Comparison of ENCODE assay signal across 9 cellular contexts in genomic region chr11:789951-790350, GRCh38. TPM values are rescaled to one million over a fixed set of nuclear protein-coding genes. Genes with fewer than 3 reads are reported as not detected.
A peak's percentile ranks its signal among the peaks of the same experiment; 100 is the strongest.
DNase-seq lines count a peak whose midpoint lies in the region; ATAC-seq, FAIRE-seq and TF ChIP-seq lines count a peak whose summit lies in the region.
"Had no signal": no experiment of that assay in that cellular context is flagged by ENCODE, and none has a peak within 500 bp of the region (broad histone marks: within the 10 kb centered on the region; RNA-seq: fewer than 3 reads in every experiment).

CEND1 (minus strand) TSS chr11:790090; CDS start chr11:788576, 1,514 bp downstream.

- H3K27me3 Mint-ChIP-seq in CD8-positive, alpha-beta T cell (ENCODE audit: low read depth) = no peaks in the 10 kb centered on the region
- no peaks in the 10 kb centered on the region for H3K27me3 Mint-ChIP-seq in activated naive CD8-positive, alpha-beta T cell treated with anti-CD3 and anti-CD28 coated beads, Interleukin-2, amount 10 ng/mL, durations not matched to agents 7 days and 5 days

- TF ChIP-seq EP300 in HepG2 (IDR thresholded peaks at IDR 0.05; ENCODE audit: low read depth in 2 of 2, low read length in 2 of 2) (no peak), HepG2 (CRISPR knock-in tag; IDR thresholded peaks at IDR 0.05; ENCODE audit: borderline replicate concordance) (no peak)

- 40% methylated on average over 19 of the region's 45 CpGs for WGBS in HepG2 (ENCODE audit: low lambda C conversion rate)

- in situ Hi-C loops in HepG2 (cut with HindIII; ENCODE audit: extremely low pct_ligation_motif_present, low pct_unique_long_range_greater_than_20kb) = no loop called here

- H3F3A ChIP-seq in PC-9 (ENCODE audit: insufficient read depth, low read depth) = peaks cover 5% of the 10 kb centered on the region; the same call in 1 of the 2 replicates

- H3K36me3 Mint-ChIP-seq in CD8-positive, alpha-beta T cell = peaks cover 18% of the 10 kb centered on the region
- H3K36me3 Mint-ChIP-seq in activated naive CD8-positive, alpha-beta T cell treated with anti-CD3 and anti-CD28 coated beads, Interleukin-2, amount 10 ng/mL, durations not matched to agents 7 days and 5 days = peaks cover 3% of the 10 kb centered on the region

- H3K4me2 ChIP-seq in HepG2 (ENCODE audit: low read depth, low read length) (peak within 1 kb of the TSS; percentile 51), PC-9 (no peak within 1 kb of the TSS)

- H4K20me1 ChIP-seq in HepG2 (ENCODE audit: insufficient read depth, low read length) (no peaks in the 10 kb centered on the region), PC-9 (ENCODE audit: insufficient read depth) (no peaks in the 10 kb centered on the region)

- H3K79me2 ChIP-seq in HepG2 (ENCODE audit: insufficient read depth, low read length) (no peaks in the 10 kb centered on the region), PC-9 (ENCODE audit: low read depth) (no peaks in the 10 kb centered on the region)

- no peak within 1 kb of the TSS for H3K27ac Mint-ChIP-seq in CD8-positive, alpha-beta T cell
- no peak within 1 kb of the TSS for H3K27ac Mint-ChIP-seq in activated naive CD8-positive, alpha-beta T cell treated with anti-CD3 and anti-CD28 coated beads, Interleukin-2, amount 10 ng/mL, durations not matched to agents 7 days and 5 days

- no peaks in the 10 kb centered on the region for H3K9me3 ChIP-seq in CD8-positive, alpha-beta T cell (ENCODE audit: low read length)
- H3K9me3 ChIP-seq in HepG2 (ENCODE audit: low read length) (no peaks in the 10 kb centered on the region), PC-9 (ENCODE audit: insufficient read depth, low read depth) (no peaks in the 10 kb centered on the region)

- no peak for TF ChIP-seq POLR2A in HepG2 (IDR thresholded peaks at IDR 0.05; ENCODE audit: insufficient read depth in 1 of 2, low read depth in 2 of 2, low read length in 2 of 2)

- DNase-seq in CD8-positive, alpha-beta T cell = peak in 2 of 7 experiments; percentile 35 to 39
- DNase-seq in NCI-H1092 (lab: John Stamatoyannopoulos, UW) = peak; percentile 30
- DNase-seq in activated naive CD8-positive, alpha-beta T cell treated with anti-CD3 and anti-CD28 coated beads, Interleukin-2, amount 10 ng/mL, durations not matched to agents 7 days and 5 days = no peak
- no peak for DNase-seq in HepG2 (ENCODE audit: low spot score)
- DNase-seq in mesenteric fat pad (ENCODE audit: low spot score) = no peak
- no peak for DNase-seq in PC-9

- ATAC-seq in CD8-positive, alpha-beta T cell = peak; percentile 33
- peak; percentile 16 for ATAC-seq in activated naive CD8-positive, alpha-beta T cell treated with anti-CD3 and anti-CD28 coated beads, Interleukin-2, amount 10 ng/mL, durations not matched to agents 7 days and 5 days (ENCODE audit: low read depth)
- ATAC-seq in HepG2 = no peak
- no peak for ATAC-seq in HG03095 (IDR thresholded peaks at IDR 0.05; ENCODE audit: unreplicated experiment)
- ATAC-seq in HG02571 (IDR thresholded peaks at IDR 0.05; ENCODE audit: unreplicated experiment) = no peak

- no peak for FAIRE-seq in HepG2 (lab: Jason Lieb, UNC)

- H3K4me3 ChIP-seq in CD8-positive, alpha-beta T cell (ENCODE audit: low read depth, low read length) = no peak within 1 kb of the TSS
- H3K4me3 ChIP-seq in HepG2 (replicated peaks in 1 of 3; ENCODE audit: insufficient read depth in 1 of 3, low read depth in 2 of 3, low read length in 3 of 3) (peak within 1 kb of the TSS in 1 of 3 experiments; percentile 43; a peak in 1 of 6 replicates), PC-9 (no peak within 1 kb of the TSS)

- no peaks in the 10 kb centered on the region for H3K9me2 ChIP-seq in PC-9 (ENCODE audit: insufficient read depth)

- no peaks in the 10 kb centered on the region for H3K9me3 Mint-ChIP-seq in CD8-positive, alpha-beta T cell
- no peaks in the 10 kb centered on the region for H3K9me3 Mint-ChIP-seq in activated naive CD8-positive, alpha-beta T cell treated with anti-CD3 and anti-CD28 coated beads, Interleukin-2, amount 10 ng/mL, durations not matched to agents 7 days and 5 days

- no peaks in the 10 kb centered on the region for H3K27me3 ChIP-seq in CD8-positive, alpha-beta T cell (ENCODE audit: insufficient read depth, low read length)
- H3K27me3 ChIP-seq in HepG2 (ENCODE audit: control insufficient read depth in 1 of 2, insufficient read depth in 2 of 2, low read length in 2 of 2) (peaks cover 0 to 2% of the 10 kb centered on the region in 2 experiments; a peak in 1 of 5 replicates), PC-9 (ENCODE audit: insufficient read depth, low read depth) (no peaks in the 10 kb centered on the region)

- TF ChIP-seq CTCF in CD8-positive, alpha-beta T cell (IDR thresholded peaks at IDR 0.05) = no peak
- TF ChIP-seq CTCF in HepG2 (CRISPR knock-in tag; IDR thresholded peaks at IDR 0.05) (no peak), PC-9 (conservative IDR thresholded peaks at IDR 0.05) (no peak)

- peaks cover 7% of the 10 kb centered on the region for H3K4me1 Mint-ChIP-seq in CD8-positive, alpha-beta T cell (ENCODE audit: low read depth)
- H3K4me1 Mint-ChIP-seq in activated naive CD8-positive, alpha-beta T cell treated with anti-CD3 and anti-CD28 coated beads, Interleukin-2, amount 10 ng/mL, durations not matched to agents 7 days and 5 days = peaks cover 5% of the 10 kb centered on the region

- H3K9ac ChIP-seq in HepG2 (ENCODE audit: insufficient read depth, low read depth, low read length) = peak within 1 kb of the TSS; percentile 4; the same call in 1 of the 2 replicates

- no peak for TF ChIP-seq RAD21 in HepG2 (CRISPR knock-in tag; IDR thresholded peaks at IDR 0.05)

- H3K27ac ChIP-seq in CD8-positive, alpha-beta T cell (ENCODE audit: low read depth, low read length) = no peak within 1 kb of the TSS
- H3K27ac ChIP-seq in HepG2 (ENCODE audit: extremely low read length, insufficient read depth, low read length) (no peak within 1 kb of the TSS), PC-9 (no peak within 1 kb of the TSS)
- H3K27ac ChIP-seq: epithelial cell of prostate had no signal

- peaks cover 5% of the 10 kb centered on the region for H3K36me3 ChIP-seq in CD8-positive, alpha-beta T cell (ENCODE audit: insufficient read depth, low read length)
- no peaks in the 10 kb centered on the region; a peak in 1 of 5 replicates for H3K36me3 ChIP-seq in HepG2 (replicated peaks in 1 of 2; ENCODE audit: control insufficient read depth in 1 of 2, insufficient read depth in 2 of 2, low read length in 2 of 2)
- no peaks in the 10 kb centered on the region for H3K36me3 ChIP-seq in PC-9 (ENCODE audit: low read depth)

- no TSS peak for BruUV-seq in HepG2 (replicated peaks; lab: Mats Ljungman, UMichigan)
- no TSS peak for BruUV-seq in PC-9 (replicated peaks; lab: Mats Ljungman, UMichigan)

- intact Hi-C loops in CD8-positive, alpha-beta T cell (cut with DNase I, micrococcal nuclease) = no loop called here
- intact Hi-C loops in HepG2 (cut with micrococcal nuclease; ENCODE audit: unreplicated experiment) (no loop called here), PC-9 (cut with micrococcal nuclease; ENCODE audit: unreplicated experiment) (no loop called here)

- POLR2A ChIA-PET in CD8-positive, alpha-beta T cell (lab: Charles Lee) = no interaction called here
- POLR2A ChIA-PET in activated naive CD8-positive, alpha-beta T cell treated with anti-CD3 and anti-CD28 coated beads, Interleukin-2, amount 10 ng/mL, durations not matched to agents 7 days and 5 days (lab: Charles Lee) = interaction anchor here (0.6 to 3.5 kb wide), 3 partner anchors 12 to 17 kb away, joined by 3 to 20 read pairs (median 3); partner anchors contain the start of gene GATD1
- POLR2A ChIA-PET in HepG2 (lab: Yijun Ruan, JAX) = interaction anchor here (0.5 to 1.3 kb wide), 3 partner anchors 12 to 19 kb away, joined by 3 to 4 read pairs (median 3); partner anchors contain the start of gene RPLP2
- POLR2A ChIA-PET in PC-9 (lab: Charles Lee; ENCODE audit: unreplicated experiment) = interaction anchor here (0.5 to 0.6 kb wide), 2 partner anchors 8 to 13 kb away, joined by 5 to 16 read pairs; partner anchors contain the start of gene GATD1

- H2AFZ ChIP-seq in HepG2 (ENCODE audit: low read length) (no peak within 1 kb of the TSS), PC-9 (no peak within 1 kb of the TSS)

- H3K4me1 ChIP-seq in CD8-positive, alpha-beta T cell (ENCODE audit: insufficient read depth, low read length) = peaks cover 13% of the 10 kb centered on the region
- H3K4me1 ChIP-seq in HepG2 (ENCODE audit: insufficient read depth, low read length) (peaks cover 21% of the 10 kb centered on the region), PC-9 (replicated peaks; ENCODE audit: insufficient read depth) (no peaks in the 10 kb centered on the region)

- CTCF ChIA-PET in CD8-positive, alpha-beta T cell (lab: Charles Lee) = no interaction called here
- CTCF ChIA-PET in HepG2 (lab: Yijun Ruan, JAX; ENCODE audit: low intra/inter-chr PET ratio, low total read pairs) = no interaction called here
- CTCF ChIA-PET in PC-9 (lab: Charles Lee) = no interaction called here

- H3K4me3 Mint-ChIP-seq in CD8-positive, alpha-beta T cell = no peak within 1 kb of the TSS
- H3K4me3 Mint-ChIP-seq in activated naive CD8-positive, alpha-beta T cell treated with anti-CD3 and anti-CD28 coated beads, Interleukin-2, amount 10 ng/mL, durations not matched to agents 7 days and 5 days = no peak within 1 kb of the TSS

RNA-seq across cellular contexts. Expression of gene CEND1, which starts in this region (rescaled TPM):
- total RNA-seq in CD8-positive, alpha-beta T cell = not detected
- total RNA-seq in activated naive CD8-positive, alpha-beta T cell treated with anti-CD3 and anti-CD28 coated beads, Interleukin-2, amount 10 ng/mL, durations not matched to agents 7 days and 5 days = under 1 TPM in 1 of 2 experiments, not detected in 1; 0.37 TPM
- total RNA-seq in HepG2 (2016; rRNA removed; fragmentation: Illumina TruSeq; extraction: Trizol) (not detected in 2 replicates), mesenteric fat pad (not detected), PC-9 (2021) (not detected in 2 replicates)
- not detected in 2 replicates for total RNA-seq in HepG2 (2016; cell fraction: cytosol; rRNA removed; fragmentation: Illumina TruSeq; extraction: Trizol; ENCODE audit: low read depth)
- total RNA-seq in HepG2 (2016; cell fraction: insoluble cytoplasmic fraction; rRNA removed; fragmentation: Illumina TruSeq; extraction: Trizol) = not detected in 2 replicates
- not detected in 2 replicates for total RNA-seq in HepG2 (2016; cell fraction: membrane; rRNA removed; fragmentation: Illumina TruSeq; extraction: Trizol)
- total RNA-seq in HepG2 (2016; cell fraction: nucleus; rRNA removed; fragmentation: Illumina TruSeq; extraction: Trizol) = not detected in 2 replicates
- not detected in 2 replicates for polyA plus RNA-seq in HepG2 (2011; rRNA removed)
- not detected in 2 replicates for polyA plus RNA-seq in HepG2 (2011; cell fraction: cytosol; rRNA removed)
- 0.07 TPM in 1 of 2 replicates, not detected in the other for polyA plus RNA-seq in HepG2 (2011; cell fraction: nucleus; rRNA removed)
- 0.11 TPM in 1 of 2 replicates, not detected in the other for polyA plus RNA-seq in HepG2 (2012)
- not detected in 2 replicates for polyA plus RNA-seq in HepG2 (2016; cell fraction: cytosol; fragmentation: Illumina TruSeq; extraction: Trizol; ENCODE audit: low read depth)
- not detected in 2 replicates for polyA plus RNA-seq in HepG2 (2016; cell fraction: insoluble cytoplasmic fraction; fragmentation: Illumina TruSeq; extraction: Trizol; ENCODE audit: low read depth)
- polyA plus RNA-seq in HepG2 (2016; cell fraction: membrane; fragmentation: Illumina TruSeq; extraction: Trizol; ENCODE audit: low read depth) = not detected in 2 replicates
- not detected in 2 replicates for polyA plus RNA-seq in HepG2 (2016; cell fraction: nucleus; fragmentation: Illumina TruSeq; extraction: Trizol; ENCODE audit: insufficient read depth, low read depth)
- polyA minus RNA-seq in HepG2 (2011; rRNA and poly(A)+ RNA removed; ENCODE audit: low replicate concordance) = not detected in 2 replicates
- polyA minus RNA-seq in HepG2 (2011; cell fraction: cytosol; rRNA and poly(A)+ RNA removed) = not detected in 2 replicates
- not detected in 2 replicates for polyA minus RNA-seq in HepG2 (2011; cell fraction: nucleus; rRNA and poly(A)+ RNA removed)

Comparison
In these comparisons a context has a peak if more than half of its experiments do, and no peak if none do; other contexts are left out.
1. Peak in ATAC-seq in CD8-positive, alpha-beta T cell; RNA of the gene not detected or under 1 TPM.
2. Peak in ATAC-seq in activated naive CD8-positive, alpha-beta T cell treated with anti-CD3 and anti-CD28 coated beads, Interleukin-2, amount 10 ng/mL, durations not matched to agents 7 days and 5 days; RNA of the gene not detected or under 1 TPM.